ENCODE assay signal across 1 cellular context in the genomic region with DNA sequence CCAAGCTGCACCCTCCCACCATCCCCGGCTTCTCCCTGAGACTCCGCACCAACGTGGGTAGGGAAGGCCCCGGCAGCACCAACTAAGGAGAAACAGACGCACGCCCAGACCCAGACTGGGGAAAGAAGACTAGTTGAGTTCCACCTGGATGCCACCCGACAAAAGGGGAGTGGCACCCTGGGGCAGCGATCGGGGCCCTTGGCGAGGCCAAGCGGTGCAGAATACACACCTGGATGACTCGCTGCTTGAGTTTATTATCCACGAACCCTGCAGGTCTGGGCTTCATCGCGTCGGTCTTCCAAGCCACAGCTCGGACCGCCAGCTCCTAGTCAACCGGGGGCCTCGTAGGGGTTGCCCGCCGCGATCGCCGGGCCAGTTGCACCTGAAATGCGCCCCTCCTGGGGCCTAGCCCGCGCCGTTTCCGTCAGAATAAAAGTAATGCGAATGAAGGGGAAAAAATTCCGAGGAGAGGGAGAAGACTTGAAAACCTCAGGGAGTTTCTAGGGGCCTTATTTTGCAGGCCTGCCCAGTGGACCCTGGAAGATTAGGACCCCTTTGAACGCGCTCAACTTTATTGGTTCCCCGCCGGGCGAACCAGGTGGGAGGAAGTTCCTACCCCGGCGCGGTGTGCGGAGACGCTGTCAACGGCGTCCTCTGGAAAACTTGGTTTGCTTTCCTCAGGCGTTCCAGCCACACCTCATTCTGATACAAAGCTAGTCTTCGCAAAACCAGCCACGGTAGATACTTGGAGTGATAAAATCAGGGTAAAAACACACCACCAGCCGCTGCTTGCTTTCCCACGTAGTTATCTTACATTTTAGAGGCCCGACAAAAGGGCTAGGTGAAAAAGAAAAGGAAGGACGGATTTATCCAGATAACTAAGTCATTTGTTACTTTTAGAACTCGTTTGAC.
A peak's percentile ranks its signal among the peaks of the same experiment; 100 is the strongest.
TF ChIP-seq lines count a peak whose summit lies in the region.

A gene (minus strand): TSS at position 331 of the 912 bp plus-strand sequence. CDS start 45 bp downstream, at position 286.

TF ChIP-seq in K562, 482 proteins besides CTCF, POLR2A, EP300 and RAD21 (continued from another document and continues in another):
- TF ChIP-seq, protein P1, sequence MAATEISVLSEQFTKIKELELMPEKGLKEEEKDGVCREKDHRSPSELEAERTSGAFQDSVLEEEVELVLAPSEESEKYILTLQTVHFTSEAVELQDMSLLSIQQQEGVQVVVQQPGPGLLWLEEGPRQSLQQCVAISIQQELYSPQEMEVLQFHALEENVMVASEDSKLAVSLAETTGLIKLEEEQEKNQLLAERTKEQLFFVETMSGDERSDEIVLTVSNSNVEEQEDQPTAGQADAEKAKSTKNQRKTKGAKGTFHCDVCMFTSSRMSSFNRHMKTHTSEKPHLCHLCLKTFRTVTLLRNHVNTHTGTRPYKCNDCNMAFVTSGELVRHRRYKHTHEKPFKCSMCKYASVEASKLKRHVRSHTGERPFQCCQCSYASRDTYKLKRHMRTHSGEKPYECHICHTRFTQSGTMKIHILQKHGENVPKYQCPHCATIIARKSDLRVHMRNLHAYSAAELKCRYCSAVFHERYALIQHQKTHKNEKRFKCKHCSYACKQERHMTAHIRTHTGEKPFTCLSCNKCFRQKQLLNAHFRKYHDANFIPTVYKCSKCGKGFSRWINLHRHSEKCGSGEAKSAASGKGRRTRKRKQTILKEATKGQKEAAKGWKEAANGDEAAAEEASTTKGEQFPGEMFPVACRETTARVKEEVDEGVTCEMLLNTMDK (IDR thresholded peaks at IDR 0.05; ENCODE audit: borderline replicate concordance, insufficient read depth, low read depth, low read length, poor library complexity, severe bottlenecking) = no peak
- TF ChIP-seq RFX1 (IDR thresholded peaks at IDR 0.05) (no peak; the same call in 1 of the 2 replicates), ZNF311 (CRISPR knock-in tag; IDR thresholded peaks at IDR 0.05) (no peak), PCBP1 (IDR thresholded peaks at IDR 0.05; ENCODE audit: low read depth, low read length, poor library complexity, severe bottlenecking) (no peak), GATAD2B (IDR thresholded peaks at IDR 0.05; ENCODE audit: borderline replicate concordance) (peak; percentile 45; the same call in 1 of the 2 replicates), TARDBP (IDR thresholded peaks at IDR 0.05) (peak; percentile 89; the same call in 1 of the 2 replicates), ZNF436 (CRISPR knock-in tag; IDR thresholded peaks at IDR 0.05) (peak; percentile 63; the same call in 1 of the 2 replicates), XRCC3 (IDR thresholded peaks at IDR 0.05) (no peak), ZNF133 (CRISPR knock-in tag; IDR thresholded peaks at IDR 0.05) (0 out of 2 replicates have a peak, but pooled peaks have one; percentile 72), ASH1L (IDR thresholded peaks at IDR 0.05; ENCODE audit: borderline replicate concordance, low read depth, partially characterized antibody) (no peak), ZNF146 (CRISPR knock-in tag; IDR thresholded peaks at IDR 0.05; ENCODE audit: unreplicated experiment) (no peak), ZNF23 (CRISPR knock-in tag; IDR thresholded peaks at IDR 0.05) (peak; percentile 53; the same call in 1 of the 2 replicates), ZNF282 (CRISPR knock-in tag; IDR thresholded peaks at IDR 0.05) (no peak), ZNF24 (IDR thresholded peaks at IDR 0.05) (peak; percentile 78; the same call in 1 of the 2 replicates), POLR2AphosphoS5 (IDR thresholded peaks at IDR 0.05; ENCODE audit: control insufficient read depth, insufficient read depth, low read depth, low read length) (peak; percentile 62), PHF8 (IDR thresholded peaks at IDR 0.05; ENCODE audit: borderline replicate concordance, low read length) (peak; percentile 87), CREM (IDR thresholded peaks at IDR 0.05; ENCODE audit: low read depth) (peak; percentile 89)
- TF ChIP-seq, protein P2, sequence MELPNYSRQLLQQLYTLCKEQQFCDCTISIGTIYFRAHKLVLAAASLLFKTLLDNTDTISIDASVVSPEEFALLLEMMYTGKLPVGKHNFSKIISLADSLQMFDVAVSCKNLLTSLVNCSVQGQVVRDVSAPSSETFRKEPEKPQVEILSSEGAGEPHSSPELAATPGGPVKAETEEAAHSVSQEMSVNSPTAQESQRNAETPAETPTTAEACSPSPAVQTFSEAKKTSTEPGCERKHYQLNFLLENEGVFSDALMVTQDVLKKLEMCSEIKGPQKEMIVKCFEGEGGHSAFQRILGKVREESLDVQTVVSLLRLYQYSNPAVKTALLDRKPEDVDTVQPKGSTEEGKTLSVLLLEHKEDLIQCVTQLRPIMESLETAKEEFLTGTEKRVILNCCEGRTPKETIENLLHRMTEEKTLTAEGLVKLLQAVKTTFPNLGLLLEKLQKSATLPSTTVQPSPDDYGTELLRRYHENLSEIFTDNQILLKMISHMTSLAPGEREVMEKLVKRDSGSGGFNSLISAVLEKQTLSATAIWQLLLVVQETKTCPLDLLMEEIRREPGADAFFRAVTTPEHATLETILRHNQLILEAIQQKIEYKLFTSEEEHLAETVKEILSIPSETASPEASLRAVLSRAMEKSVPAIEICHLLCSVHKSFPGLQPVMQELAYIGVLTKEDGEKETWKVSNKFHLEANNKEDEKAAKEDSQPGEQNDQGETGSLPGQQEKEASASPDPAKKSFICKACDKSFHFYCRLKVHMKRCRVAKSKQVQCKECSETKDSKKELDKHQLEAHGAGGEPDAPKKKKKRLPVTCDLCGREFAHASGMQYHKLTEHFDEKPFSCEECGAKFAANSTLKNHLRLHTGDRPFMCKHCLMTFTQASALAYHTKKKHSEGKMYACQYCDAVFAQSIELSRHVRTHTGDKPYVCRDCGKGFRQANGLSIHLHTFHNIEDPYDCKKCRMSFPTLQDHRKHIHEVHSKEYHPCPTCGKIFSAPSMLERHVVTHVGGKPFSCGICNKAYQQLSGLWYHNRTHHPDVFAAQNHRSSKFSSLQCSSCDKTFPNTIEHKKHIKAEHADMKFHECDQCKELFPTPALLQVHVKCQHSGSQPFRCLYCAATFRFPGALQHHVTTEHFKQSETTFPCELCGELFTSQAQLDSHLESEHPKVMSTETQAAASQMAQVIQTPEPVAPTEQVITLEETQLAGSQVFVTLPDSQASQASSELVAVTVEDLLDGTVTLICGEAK (IDR thresholded peaks at IDR 0.05) = peak; percentile 100
- TF ChIP-seq, protein P2 (CRISPR knock-in tag; IDR thresholded peaks at IDR 0.05) = peak; percentile 100
- TF ChIP-seq, protein P3, sequence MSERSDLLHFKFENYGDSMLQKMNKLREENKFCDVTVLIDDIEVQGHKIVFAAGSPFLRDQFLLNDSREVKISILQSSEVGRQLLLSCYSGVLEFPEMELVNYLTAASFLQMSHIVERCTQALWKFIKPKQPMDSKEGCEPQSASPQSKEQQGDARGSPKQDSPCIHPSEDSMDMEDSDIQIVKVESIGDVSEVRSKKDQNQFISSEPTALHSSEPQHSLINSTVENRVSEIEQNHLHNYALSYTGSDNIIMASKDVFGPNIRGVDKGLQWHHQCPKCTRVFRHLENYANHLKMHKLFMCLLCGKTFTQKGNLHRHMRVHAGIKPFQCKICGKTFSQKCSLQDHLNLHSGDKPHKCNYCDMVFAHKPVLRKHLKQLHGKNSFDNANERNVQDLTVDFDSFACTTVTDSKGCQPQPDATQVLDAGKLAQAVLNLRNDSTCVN (CRISPR knock-in tag; IDR thresholded peaks at IDR 0.05) = peak; percentile 80; the same call in 1 of the 2 replicates
- TF ChIP-seq, protein P4, sequence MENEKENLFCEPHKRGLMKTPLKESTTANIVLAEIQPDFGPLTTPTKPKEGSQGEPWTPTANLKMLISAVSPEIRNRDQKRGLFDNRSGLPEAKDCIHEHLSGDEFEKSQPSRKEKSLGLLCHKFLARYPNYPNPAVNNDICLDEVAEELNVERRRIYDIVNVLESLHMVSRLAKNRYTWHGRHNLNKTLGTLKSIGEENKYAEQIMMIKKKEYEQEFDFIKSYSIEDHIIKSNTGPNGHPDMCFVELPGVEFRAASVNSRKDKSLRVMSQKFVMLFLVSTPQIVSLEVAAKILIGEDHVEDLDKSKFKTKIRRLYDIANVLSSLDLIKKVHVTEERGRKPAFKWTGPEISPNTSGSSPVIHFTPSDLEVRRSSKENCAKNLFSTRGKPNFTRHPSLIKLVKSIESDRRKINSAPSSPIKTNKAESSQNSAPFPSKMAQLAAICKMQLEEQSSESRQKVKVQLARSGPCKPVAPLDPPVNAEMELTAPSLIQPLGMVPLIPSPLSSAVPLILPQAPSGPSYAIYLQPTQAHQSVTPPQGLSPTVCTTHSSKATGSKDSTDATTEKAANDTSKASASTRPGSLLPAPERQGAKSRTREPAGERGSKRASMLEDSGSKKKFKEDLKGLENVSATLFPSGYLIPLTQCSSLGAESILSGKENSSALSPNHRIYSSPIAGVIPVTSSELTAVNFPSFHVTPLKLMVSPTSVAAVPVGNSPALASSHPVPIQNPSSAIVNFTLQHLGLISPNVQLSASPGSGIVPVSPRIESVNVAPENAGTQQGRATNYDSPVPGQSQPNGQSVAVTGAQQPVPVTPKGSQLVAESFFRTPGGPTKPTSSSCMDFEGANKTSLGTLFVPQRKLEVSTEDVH (IDR thresholded peaks at IDR 0.05; ENCODE audit: low read depth, partially characterized antibody) = peak; percentile 76
- TF ChIP-seq, protein P5, sequence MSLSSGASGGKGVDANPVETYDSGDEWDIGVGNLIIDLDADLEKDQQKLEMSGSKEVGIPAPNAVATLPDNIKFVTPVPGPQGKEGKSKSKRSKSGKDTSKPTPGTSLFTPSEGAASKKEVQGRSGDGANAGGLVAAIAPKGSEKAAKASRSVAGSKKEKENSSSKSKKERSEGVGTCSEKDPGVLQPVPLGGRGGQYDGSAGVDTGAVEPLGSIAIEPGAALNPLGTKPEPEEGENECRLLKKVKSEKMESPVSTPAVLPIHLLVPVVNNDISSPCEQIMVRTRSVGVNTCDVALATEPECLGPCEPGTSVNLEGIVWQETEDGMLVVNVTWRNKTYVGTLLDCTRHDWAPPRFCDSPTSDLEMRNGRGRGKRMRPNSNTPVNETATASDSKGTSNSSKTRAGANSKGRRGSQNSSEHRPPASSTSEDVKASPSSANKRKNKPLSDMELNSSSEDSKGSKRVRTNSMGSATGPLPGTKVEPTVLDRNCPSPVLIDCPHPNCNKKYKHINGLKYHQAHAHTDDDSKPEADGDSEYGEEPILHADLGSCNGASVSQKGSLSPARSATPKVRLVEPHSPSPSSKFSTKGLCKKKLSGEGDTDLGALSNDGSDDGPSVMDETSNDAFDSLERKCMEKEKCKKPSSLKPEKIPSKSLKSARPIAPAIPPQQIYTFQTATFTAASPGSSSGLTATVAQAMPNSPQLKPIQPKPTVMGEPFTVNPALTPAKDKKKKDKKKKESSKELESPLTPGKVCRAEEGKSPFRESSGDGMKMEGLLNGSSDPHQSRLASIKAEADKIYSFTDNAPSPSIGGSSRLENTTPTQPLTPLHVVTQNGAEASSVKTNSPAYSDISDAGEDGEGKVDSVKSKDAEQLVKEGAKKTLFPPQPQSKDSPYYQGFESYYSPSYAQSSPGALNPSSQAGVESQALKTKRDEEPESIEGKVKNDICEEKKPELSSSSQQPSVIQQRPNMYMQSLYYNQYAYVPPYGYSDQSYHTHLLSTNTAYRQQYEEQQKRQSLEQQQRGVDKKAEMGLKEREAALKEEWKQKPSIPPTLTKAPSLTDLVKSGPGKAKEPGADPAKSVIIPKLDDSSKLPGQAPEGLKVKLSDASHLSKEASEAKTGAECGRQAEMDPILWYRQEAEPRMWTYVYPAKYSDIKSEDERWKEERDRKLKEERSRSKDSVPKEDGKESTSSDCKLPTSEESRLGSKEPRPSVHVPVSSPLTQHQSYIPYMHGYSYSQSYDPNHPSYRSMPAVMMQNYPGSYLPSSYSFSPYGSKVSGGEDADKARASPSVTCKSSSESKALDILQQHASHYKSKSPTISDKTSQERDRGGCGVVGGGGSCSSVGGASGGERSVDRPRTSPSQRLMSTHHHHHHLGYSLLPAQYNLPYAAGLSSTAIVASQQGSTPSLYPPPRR (CRISPR knock-in tag; IDR thresholded peaks at IDR 0.05; ENCODE audit: borderline replicate concordance) = no peak
- TF ChIP-seq, protein P6, sequence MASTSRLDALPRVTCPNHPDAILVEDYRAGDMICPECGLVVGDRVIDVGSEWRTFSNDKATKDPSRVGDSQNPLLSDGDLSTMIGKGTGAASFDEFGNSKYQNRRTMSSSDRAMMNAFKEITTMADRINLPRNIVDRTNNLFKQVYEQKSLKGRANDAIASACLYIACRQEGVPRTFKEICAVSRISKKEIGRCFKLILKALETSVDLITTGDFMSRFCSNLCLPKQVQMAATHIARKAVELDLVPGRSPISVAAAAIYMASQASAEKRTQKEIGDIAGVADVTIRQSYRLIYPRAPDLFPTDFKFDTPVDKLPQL (IDR thresholded peaks at IDR 0.05; ENCODE audit: extremely low read depth, insufficient read length) = no peak
